ENCODE assay signal across 16 cellular contexts in genomic region chr10:133464582-133465031, GRCh38. TPM values are rescaled to one million over a fixed set of nuclear protein-coding genes. Genes with fewer than 3 reads are reported as not detected.
"Had no signal": no experiment of that assay in that cellular context is flagged by ENCODE, and none has a peak within 500 bp of the region (broad histone marks: within the 10 kb centered on the region; RNA-seq: fewer than 3 reads in every experiment).

No MANE protein-coding gene starts in this region.

- H3K36me3 Mint-ChIP-seq: natural killer cell treated with Interleukin-12 subunit alpha and Interleukin-12 subunit beta and Interleukin-15 and Interleukin-18, amount 100 ng/mL, for 72 hours had no signal

- H3K27me3 ChIP-seq: uterus had no signal

- H3K27me3 Mint-ChIP-seq: activated T-cell treated with anti-CD3 and anti-CD28 coated beads, Interleukin-2, amount 50 U/mL, for 24 hours had no signal

- H3K4me1 ChIP-seq: uterus had no signal

- H3K27ac ChIP-seq: uterus, WERI-Rb-1 had no signal

- DNase-seq: activated CD4-positive, alpha-beta T cell treated with anti-CD3 and anti-CD28 coated beads for 4 hours; activated naive CD4-positive, alpha-beta T cell treated with anti-CD3 and anti-CD28 coated beads, Interleukin-2, amount 50 U/mL, for 16 hours; activated T-cell treated with anti-CD3 and anti-CD28 coated beads, Interleukin-2, amount 50 U/mL, for 24 hours; mesenchymal stem cell; occipital lobe; stimulated activated CD4-positive, alpha-beta T cell treated with anti-CD3 and anti-CD28 coated beads, Interleukin-12 subunit alpha, Interleukin-12 subunit beta, amount 100 ng/mL, for 4 hours; stimulated activated CD4-positive, alpha-beta T cell treated with anti-CD3 and anti-CD28 coated beads, Interleukin-2, amount 100 ng/mL, for 24 hours; WERI-Rb-1 had no signal

- H3K9me3 Mint-ChIP-seq: activated T-cell treated with anti-CD3 and anti-CD28 coated beads, Interleukin-2, amount 50 U/mL, for 24 hours; natural killer cell treated with Interleukin-12 subunit alpha and Interleukin-12 subunit beta and Interleukin-15 and Interleukin-18, amount 100 ng/mL, for 72 hours; stimulated activated effector memory CD8-positive, alpha-beta T cell treated with anti-CD3 and anti-CD28 coated beads, Interleukin-12 subunit alpha, Interleukin-12 subunit beta, amount 100 ng/mL, for 72 hours; T-helper 1 cell treated with Interleukin-12 subunit alpha and Interleukin-12 subunit beta and Interleukin-4 antibody, amounts not matched to agents 30 μg/mL and 1 μg/mL, for 36 hours had no signal

- H3K27ac Mint-ChIP-seq: activated T-cell treated with anti-CD3 and anti-CD28 coated beads, Interleukin-2, amount 50 U/mL, for 24 hours; natural killer cell treated with Interleukin-12 subunit alpha and Interleukin-12 subunit beta and Interleukin-15 and Interleukin-18, amount 100 ng/mL, for 72 hours; stimulated activated effector memory CD8-positive, alpha-beta T cell treated with anti-CD3 and anti-CD28 coated beads, Interleukin-12 subunit alpha, Interleukin-12 subunit beta, amount 100 ng/mL, for 72 hours; T-helper 1 cell treated with Interleukin-12 subunit alpha and Interleukin-12 subunit beta and Interleukin-4 antibody, amounts not matched to agents 30 μg/mL and 1 μg/mL, for 36 hours had no signal

- FAIRE-seq: astrocyte, endometrium, islet of Langerhans had no signal

- H3K4me3 Mint-ChIP-seq: activated T-cell treated with anti-CD3 and anti-CD28 coated beads, Interleukin-2, amount 50 U/mL, for 24 hours; natural killer cell treated with Interleukin-12 subunit alpha and Interleukin-12 subunit beta and Interleukin-15 and Interleukin-18, amount 100 ng/mL, for 72 hours; stimulated activated effector memory CD8-positive, alpha-beta T cell treated with anti-CD3 and anti-CD28 coated beads, Interleukin-12 subunit alpha, Interleukin-12 subunit beta, amount 100 ng/mL, for 72 hours; T-helper 1 cell treated with Interleukin-12 subunit alpha and Interleukin-12 subunit beta and Interleukin-4 antibody, amounts not matched to agents 30 μg/mL and 1 μg/mL, for 36 hours had no signal

- H3K36me3 ChIP-seq: uterus, WERI-Rb-1 had no signal

- H3K4me3 ChIP-seq: uterus had no signal

RNA-seq across cellular contexts. Expression of gene SPRN, which starts 40.2 kb away (rescaled TPM):
- total RNA-seq: bronchial epithelial cell; natural killer cell treated with Interleukin-12 subunit alpha and Interleukin-12 subunit beta and Interleukin-15 and Interleukin-18, amount 100 ng/mL, for 72 hours had no signal
